In the genomic region with DNA sequence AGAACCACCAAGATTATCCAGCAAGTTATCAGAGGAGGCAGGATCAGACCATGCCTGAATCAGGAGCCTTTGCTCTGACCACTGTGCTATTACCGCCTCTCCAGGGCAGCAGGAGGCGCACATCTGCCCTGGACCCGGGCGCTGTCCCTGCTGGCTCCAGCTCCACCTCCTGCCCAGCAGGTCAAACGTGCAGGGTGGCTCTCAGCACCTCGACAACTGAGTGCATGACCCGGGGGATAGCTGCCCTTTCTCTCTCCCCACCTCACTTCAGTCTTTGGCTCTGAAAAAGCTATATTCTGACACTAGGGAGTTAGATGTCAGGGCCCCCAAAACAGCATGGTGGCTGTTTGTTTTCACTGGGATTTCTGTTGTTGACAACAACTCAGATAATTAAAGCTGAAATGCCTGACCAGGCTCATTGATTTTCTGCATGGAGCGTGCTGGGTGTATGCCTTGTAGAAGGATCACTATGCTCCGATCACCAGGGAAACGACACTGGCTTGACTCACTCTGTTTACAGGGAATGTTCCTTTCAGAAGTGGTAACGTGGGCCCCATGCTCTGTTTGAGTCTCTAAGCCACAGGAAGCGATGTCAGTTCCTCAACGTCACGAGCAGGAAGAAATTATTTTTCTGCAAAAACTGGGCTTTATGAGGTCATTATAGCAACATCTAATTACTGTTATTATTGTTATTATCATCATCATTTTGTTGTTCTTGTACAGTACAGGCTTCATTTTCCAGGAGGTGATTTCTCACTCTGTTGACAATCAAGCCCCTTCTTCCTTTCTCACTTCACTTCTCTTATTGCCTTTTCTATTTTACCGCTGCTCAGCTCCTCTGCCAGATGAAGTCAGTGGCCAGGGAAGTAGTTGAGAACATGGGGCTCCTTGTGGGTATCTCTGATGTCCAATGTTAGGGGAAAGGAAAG, we compare ENCODE assay signal across 8 cellular contexts.
DNase-seq lines count a peak whose midpoint lies in the region; ATAC-seq and TF ChIP-seq lines count a peak whose summit lies in the region.

No MANE protein-coding gene starts in this region.

- H3K36me3 ChIP-seq in DND-41 (ENCODE audit: insufficient read depth, low read length) (no peaks in the 10 kb centered on the region), WERI-Rb-1 (no peaks in the 10 kb centered on the region)

- H3K9me3 ChIP-seq in DND-41 (ENCODE audit: insufficient read depth, low read length, severe bottlenecking): no peaks in the 10 kb centered on the region
- H3K9me3 ChIP-seq in WERI-Rb-1 (ENCODE audit: severe bottlenecking): peaks cover 5% of the 10 kb centered on the region

- no peaks in the 10 kb centered on the region for H4K20me1 ChIP-seq in DND-41 (ENCODE audit: insufficient read depth, low read length)

- H3K27me3 ChIP-seq in DND-41 (ENCODE audit: insufficient read depth, low read length, poor library complexity) (no peaks in the 10 kb centered on the region), WERI-Rb-1 (ENCODE audit: insufficient read depth, low read depth, severe bottlenecking) (no peaks in the 10 kb centered on the region)

- peak; percentile 19 for TF ChIP-seq CTCF in DND-41 (IDR thresholded peaks at IDR 0.05; ENCODE audit: borderline replicate concordance, extremely low read depth, low read length, poor library complexity, severe bottlenecking)
- TF ChIP-seq CTCF in WERI-Rb-1 (IDR thresholded peaks at IDR 0.05; ENCODE audit: low read depth, low read length): peak; percentile 84

- no peak overlapping the region for H3K9ac ChIP-seq in DND-41 (ENCODE audit: low read depth, low read length)

- H3K79me2 ChIP-seq in DND-41 (ENCODE audit: insufficient read depth, low read length): no peaks in the 10 kb centered on the region

- peaks cover 15% of the 10 kb centered on the region for H3K4me1 ChIP-seq in DND-41 (ENCODE audit: insufficient read depth, low read length)

- peak; percentile 62 for DNase-seq in DND-41
- DNase-seq in NCI-H1417 (lab: John Stamatoyannopoulos, UW): peak; percentile 15 to 94 (median 90)
- peak; percentile 45 for DNase-seq in WERI-Rb-1
- peak; percentile 95 for DNase-seq in central memory CD4-positive, alpha-beta T cell
- peak; percentile 96 for DNase-seq in kidney tubule cell (ENCODE audit: low spot score)
- DNase-seq in stimulated activated CD4-positive, alpha-beta T cell treated with anti-CD3 and anti-CD28 coated beads, Interleukin-15, amount 100 ng/mL, for 24 hours: peak; percentile 74

- H3K4me3 ChIP-seq in DND-41 (ENCODE audit: low read depth in 1 of 2, low read length in 2 of 2) (peak overlapping the region in 1 of 2 experiments; percentile 22; a peak in 1 of 4 replicates), WERI-Rb-1 (ENCODE audit: low read depth, low read length) (no peak overlapping the region)

- no peak overlapping the region for H3K27ac ChIP-seq in DND-41 (ENCODE audit: low read length)
- H3K27ac ChIP-seq in WERI-Rb-1: no peak overlapping the region

- peak overlapping the region; percentile 47 for H3K4me2 ChIP-seq in DND-41 (ENCODE audit: insufficient read depth, low read length)

- peak; percentile 96 for ATAC-seq in DND-41 (ENCODE audit: insufficient read depth, low read depth)
- no peak for ATAC-seq in HG02970 (IDR thresholded peaks at IDR 0.05; ENCODE audit: low FRiP score, unreplicated experiment)
- no peak for ATAC-seq in HG03025 (IDR thresholded peaks at IDR 0.05; ENCODE audit: low FRiP score, unreplicated experiment)

- peak overlapping the region; percentile 37 for H2AFZ ChIP-seq in DND-41 (ENCODE audit: low read depth, low read length)

Comparison
In these comparisons a context has a peak if more than half of its experiments do, and no peak if none do; other contexts are left out.
1. DNase-seq: peak in every context shown above with its lines; median percentile 96 in kidney tubule cell; 95 in central memory CD4-positive, alpha-beta T cell; 90 in NCI-H1417; 74 in stimulated activated CD4-positive, alpha-beta T cell treated with anti-CD3 and anti-CD28 coated beads, Interleukin-15, amount 100 ng/mL, for 24 hours; 62 in DND-41; 45 in WERI-Rb-1.